ENCODE assay signal across 22 cellular contexts in the genomic region with DNA sequence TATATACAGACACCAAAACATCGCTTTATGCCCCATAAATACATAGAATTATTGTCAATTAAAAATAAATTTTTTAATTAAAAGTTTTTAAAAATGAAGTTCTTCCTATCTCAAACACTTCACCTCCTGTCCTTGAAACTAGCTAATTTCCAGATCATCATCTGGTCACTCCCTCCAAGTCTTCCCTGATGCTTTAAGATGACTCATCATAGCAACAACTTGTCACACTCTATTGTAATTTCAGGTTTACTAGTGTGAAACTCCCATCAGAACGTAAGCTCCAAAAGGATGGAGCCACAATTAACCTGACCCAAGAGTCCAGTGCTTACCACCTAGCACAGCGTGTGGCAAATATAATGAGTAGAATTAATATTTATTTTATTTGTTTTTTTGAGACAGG. TPM values are rescaled to one million over a fixed set of nuclear protein-coding genes. Genes with fewer than 3 reads are reported as not detected.
DNase-seq lines count a peak whose midpoint lies in the region; ATAC-seq, FAIRE-seq and TF ChIP-seq lines count a peak whose summit lies in the region.
"Had no signal": no experiment of that assay in that cellular context is flagged by ENCODE, and none has a peak within 500 bp of the region (broad histone marks: within the 10 kb centered on the region; RNA-seq: fewer than 3 reads in every experiment).

No MANE protein-coding gene starts in this region.

- peaks cover 41% of the 10 kb centered on the region for H3K4me1 Mint-ChIP-seq in CD8-positive, alpha-beta T cell (ENCODE audit: low read depth)

- DNase-seq in activated naive CD4-positive, alpha-beta T cell treated with anti-CD3 and anti-CD28 coated beads, Interleukin-2, amount 50 U/mL, for 72 hours (ENCODE audit: low spot score in 2 of 2) = no peak
- no peak for DNase-seq in activated naive CD4-positive, alpha-beta T cell treated with anti-CD3 and anti-CD28 coated beads, Interleukin-2, amount 50 U/mL, for 16 hours
- DNase-seq in NCI-H226 = peak; percentile 31
- peak; percentile 58 for DNase-seq in epithelial cell of esophagus (ENCODE audit: low read depth)
- DNase-seq in urothelium cell line (ENCODE audit: low spot score) = peak; percentile 11
- DNase-seq in NCI-H1417 treated with DMSO at 0.1 percent for 48 hours (lab: John Stamatoyannopoulos, UW) = no peak
- no peak for DNase-seq in CD8-positive, alpha-beta T cell
- DNase-seq in upper lobe of left lung = no peak
- DNase-seq: amniotic stem cell; CD8-positive, alpha-beta memory T cell; head of caudate nucleus; Karpas-422; kidney glomerular epithelial cell; NCI-H187; NCI-H510A treated with DMSO at 0.1 percent for 48 hours; SW 1271; thyroid gland had no signal

- H3K27ac Mint-ChIP-seq in activated naive CD4-positive, alpha-beta T cell treated with anti-CD3 and anti-CD28 coated beads, Interleukin-2, amount 50 U/mL, for 72 hours = no peak overlapping the region
- H3K27ac Mint-ChIP-seq in CD8-positive, alpha-beta T cell = no peak overlapping the region
- H3K27ac Mint-ChIP-seq: CD8-positive, alpha-beta memory T cell had no signal

- no peaks in the 10 kb centered on the region for H3K36me3 ChIP-seq in CD8-positive, alpha-beta T cell (ENCODE audit: insufficient read depth, low read length)
- no peaks in the 10 kb centered on the region for H3K36me3 ChIP-seq in upper lobe of left lung
- H3K36me3 ChIP-seq: neutrophil, thyroid gland had no signal

- TF ChIP-seq EP300 in upper lobe of left lung (IDR thresholded peaks at IDR 0.05) = no peak

- no peaks in the 10 kb centered on the region for H3K27me3 ChIP-seq in CD8-positive, alpha-beta T cell (ENCODE audit: insufficient read depth, low read length)
- H3K27me3 ChIP-seq in upper lobe of left lung = no peaks in the 10 kb centered on the region
- H3K27me3 ChIP-seq: neutrophil, thyroid gland had no signal

- CTCF ChIA-PET in CD8-positive, alpha-beta T cell (lab: Charles Lee) = interaction anchor here (1.2 to 1.5 kb wide), 2 partner anchors 17 to 243 kb away, joined by 3 to 6 read pairs; no protein-coding TSS in a partner anchor

- H3K4me1 ChIP-seq in CD8-positive, alpha-beta T cell (ENCODE audit: insufficient read depth, low read length) = peaks cover 4% of the 10 kb centered on the region
- H3K4me1 ChIP-seq in upper lobe of left lung = peaks cover 0 to 24% (median 0%) of the 10 kb centered on the region in 4 donors

- H3K36me3 Mint-ChIP-seq in activated naive CD4-positive, alpha-beta T cell treated with anti-CD3 and anti-CD28 coated beads, Interleukin-2, amount 50 U/mL, for 72 hours = no peaks in the 10 kb centered on the region
- H3K36me3 Mint-ChIP-seq in CD8-positive, alpha-beta T cell = peaks cover 4% of the 10 kb centered on the region

- H3K9me3 Mint-ChIP-seq in activated naive CD4-positive, alpha-beta T cell treated with anti-CD3 and anti-CD28 coated beads, Interleukin-2, amount 50 U/mL, for 72 hours = no peaks in the 10 kb centered on the region
- no peaks in the 10 kb centered on the region for H3K9me3 Mint-ChIP-seq in CD8-positive, alpha-beta T cell
- H3K9me3 Mint-ChIP-seq: CD8-positive, alpha-beta memory T cell had no signal

- H3K4me3 ChIP-seq in epithelial cell of esophagus (ENCODE audit: low read length) = no peak overlapping the region
- no peak overlapping the region for H3K4me3 ChIP-seq in CD8-positive, alpha-beta T cell (ENCODE audit: low read depth, low read length)
- no peak overlapping the region for H3K4me3 ChIP-seq in upper lobe of left lung
- H3K4me3 ChIP-seq: thyroid gland had no signal

- TF ChIP-seq CTCF in epithelial cell of esophagus (IDR thresholded peaks at IDR 0.05; ENCODE audit: insufficient read depth, low read depth, low read length, missing control alignments) (no peak), upper lobe of left lung (IDR thresholded peaks at IDR 0.05) (no peak)
- no peak for TF ChIP-seq CTCF in CD8-positive, alpha-beta T cell (IDR thresholded peaks at IDR 0.05)

- ATAC-seq in activated naive CD4-positive, alpha-beta T cell treated with anti-CD3 and anti-CD28 coated beads, Interleukin-2, amount 50 U/mL, for 72 hours = peak; percentile 46 to 47
- no peak for ATAC-seq in CD8-positive, alpha-beta T cell
- no peak for ATAC-seq in upper lobe of left lung (ENCODE audit: low FRiP score in 2 of 2)
- ATAC-seq: sciatic nerve had no signal

- H3K27ac ChIP-seq in CD8-positive, alpha-beta T cell (ENCODE audit: low read depth, low read length) = no peak overlapping the region
- no peak overlapping the region for H3K27ac ChIP-seq in upper lobe of left lung
- H3K27ac ChIP-seq: HL-60, neutrophil, thyroid gland, VCaP had no signal

- 84 to 92% methylated on average over 3 of the region's 3 CpGs for WGBS in upper lobe of left lung, 2 donors

- no peaks in the 10 kb centered on the region for H3K27me3 Mint-ChIP-seq in CD8-positive, alpha-beta T cell (ENCODE audit: low read depth)
- H3K27me3 Mint-ChIP-seq: CD8-positive, alpha-beta memory T cell had no signal

- intact Hi-C loops in CD8-positive, alpha-beta T cell (cut with DNase I, micrococcal nuclease) = loop anchor here in 1 of 2 experiments (2.0 kb wide), 3 partner anchors 204 to 244 kb away; no protein-coding TSS in a partner anchor

- FAIRE-seq in urothelium cell line (lab: Jason Lieb, UNC) = no peak
- FAIRE-seq: colon had no signal

- H3K9me3 ChIP-seq in CD8-positive, alpha-beta T cell (ENCODE audit: low read length) = no peaks in the 10 kb centered on the region
- no peaks in the 10 kb centered on the region for H3K9me3 ChIP-seq in upper lobe of left lung
- H3K9me3 ChIP-seq: neutrophil, thyroid gland had no signal

- H3K4me3 Mint-ChIP-seq in CD8-positive, alpha-beta T cell = no peak overlapping the region
- H3K4me3 Mint-ChIP-seq: CD8-positive, alpha-beta memory T cell had no signal

- POLR2A ChIA-PET in CD8-positive, alpha-beta T cell (lab: Charles Lee) = no interaction called here

- TF ChIP-seq POLR2A in upper lobe of left lung (IDR thresholded peaks at IDR 0.05) = no peak

RNA-seq across cellular contexts. Expression of a gene that starts 16.3 kb away (rescaled TPM):
- 1 to 10 TPM; 7.0 to 8.8 TPM for total RNA-seq in activated naive CD4-positive, alpha-beta T cell treated with anti-CD3 and anti-CD28 coated beads, Interleukin-2, amount 50 U/mL, for 72 hours
- total RNA-seq in CD8-positive, alpha-beta T cell = 1 to 10 TPM; 8.5 to 9.2 TPM
- total RNA-seq in upper lobe of left lung = 10 to 100 TPM; 11.3 to 24.6 (median 12.3) TPM

Comparison
In these comparisons a context has a peak if more than half of its experiments do, and no peak if none do; other contexts are left out.
1. ATAC-seq: peak in activated naive CD4-positive, alpha-beta T cell treated with anti-CD3 and anti-CD28 coated beads, Interleukin-2, amount 50 U/mL, for 72 hours (2 of 2); none in CD8-positive, alpha-beta T cell (single experiment) and upper lobe of left lung (0 of 2).
2. DNase-seq: peak in NCI-H226 (single experiment), epithelial cell of esophagus (single experiment) and urothelium cell line (single experiment); none in activated naive CD4-positive, alpha-beta T cell treated with anti-CD3 and anti-CD28 coated beads, Interleukin-2, amount 50 U/mL, for 72 hours (0 of 2), activated naive CD4-positive, alpha-beta T cell treated with anti-CD3 and anti-CD28 coated beads, Interleukin-2, amount 50 U/mL, for 16 hours (single experiment), NCI-H1417 treated with DMSO at 0.1 percent for 48 hours (single experiment), CD8-positive, alpha-beta T cell (0 of 7) and upper lobe of left lung (0 of 2).